Comparison of ENCODE assay signal across 1 cellular context in the genomic region with DNA sequence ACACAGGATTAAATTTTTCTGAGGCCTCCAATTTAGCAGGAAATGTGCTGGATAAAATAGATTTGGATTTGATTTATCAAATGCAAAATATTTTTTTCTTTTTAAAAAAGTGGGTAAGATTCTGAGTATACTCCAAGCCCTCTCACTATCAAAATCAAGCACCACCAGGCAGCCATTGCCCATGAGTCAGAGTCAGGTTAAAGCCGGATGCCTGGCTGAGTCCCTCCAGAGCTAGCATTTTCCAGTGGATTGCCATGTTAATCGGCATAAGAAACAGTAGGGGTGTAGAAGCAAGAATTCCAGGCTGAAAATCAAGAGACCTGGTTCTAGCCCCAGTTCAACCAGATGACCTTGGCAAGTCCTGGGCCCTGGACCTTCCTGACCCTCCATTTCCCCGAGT.
TF ChIP-seq lines count a peak whose summit lies in the region.

No MANE protein-coding gene starts in this region.

TF ChIP-seq in SK-N-SH treated with all-trans-retinoic acid at 6 μM for 48 hours, 23 proteins besides CTCF, POLR2A, EP300 and RAD21 (continued from another document):
- no peak for TF ChIP-seq CSRNP3 (CRISPR knock-in tag; IDR thresholded peaks at IDR 0.05)
- TF ChIP-seq PATZ1 (CRISPR knock-in tag; IDR thresholded peaks at IDR 0.05; ENCODE audit: borderline replicate concordance), result no peak
- no peak for TF ChIP-seq SNAI2 (CRISPR knock-in tag; IDR thresholded peaks at IDR 0.05)
- no peak for TF ChIP-seq ARNTL (CRISPR knock-in tag; IDR thresholded peaks at IDR 0.05; ENCODE audit: borderline replicate concordance, low read depth)
- no peak for TF ChIP-seq ZFP30 (CRISPR knock-in tag; IDR thresholded peaks at IDR 0.05)
